1 cellular context compared by ENCODE assay signal in genomic region chr10:132574783-132575319, GRCh38.
TF ChIP-seq lines count a peak whose summit lies in the region.

No MANE protein-coding gene starts in this region.

TF ChIP-seq in HEK293, 187 proteins besides CTCF, POLR2A, EP300 and RAD21 (continued from another document):
- no peak for TF ChIP-seq ZNF169 (tag by site-specific recombination; IDR thresholded peaks at IDR 0.05)
- no peak for TF ChIP-seq ZNF692 (tag by site-specific recombination; IDR thresholded peaks at IDR 0.05)
